In genomic region chr14:67815573-67816235, GRCh38 we compare ENCODE assay signal across 8 cellular contexts. TPM values are rescaled to one million over a fixed set of nuclear protein-coding genes. Genes with fewer than 3 reads are reported as not detected.
DNase-seq lines count a peak whose midpoint lies in the region; ATAC-seq, FAIRE-seq and TF ChIP-seq lines count a peak whose summit lies in the region.

No MANE protein-coding gene starts in this region.

- H2AK5ac ChIP-seq in H1 (ENCODE audit: low read depth, low read length) = no peak overlapping the region

- TF ChIP-seq CTCF in Panc1 (IDR thresholded peaks at IDR 0.05) (no peak), H1 (IDR thresholded peaks at IDR 0.05; ENCODE audit: control extremely low read depth in 1 of 3, insufficient read depth in 1 of 3, low read depth in 1 of 3, low read length in 3 of 3) (no peak)

- no peak overlapping the region; the same call in 1 of the 2 replicates for H2BK5ac ChIP-seq in H1 (ENCODE audit: low read depth, low read length)

- no peak overlapping the region for H2BK20ac ChIP-seq in H1 (ENCODE audit: low read length)

- 10% methylated on average over 15 of the region's 15 CpGs; no CpG with 5 or more reads in 1 of the 2 experiments for WGBS in H1 (ENCODE audit: extremely low coverage in 1 of 2, insufficient coverage in 1 of 2, insufficient read length in 1 of 2, insufficient replicate concordance in 2 of 2, low coverage in 1 of 2, low lambda C conversion rate in 2 of 2, missing lambda C conversion rate in 1 of 2), 2 experiments

- no peak overlapping the region for H3K14ac ChIP-seq in H1 (ENCODE audit: insufficient read length)

- peak in 1 of 2 experiments; percentile 34; a peak in 1 of 3 replicates for TF ChIP-seq POLR2A in H1 (IDR thresholded peaks at IDR 0.05; ENCODE audit: control extremely low read depth in 1 of 2, low read depth in 2 of 2, low read length in 2 of 2)

- H3K27me3 ChIP-seq in Panc1 (ENCODE audit: control insufficient read depth, insufficient read depth, low read length) = no peaks in the 10 kb centered on the region
- H3K27me3 ChIP-seq in H1 (replicated peaks in 1 of 4; ENCODE audit: control insufficient read depth in 3 of 4, extremely low read depth in 1 of 4, insufficient read depth in 3 of 4, low read length in 3 of 4) = no peaks in the 10 kb centered on the region

- CTCF ChIA-PET in Panc1 (lab: Charles Lee) (no interaction called here), H1 (lab: Charles Lee; ENCODE audit: partially characterized antibody) (interaction anchor here (0.7 kb wide), 1 partner anchor 12 kb away, joined by 3 read pairs; no protein-coding TSS in a partner anchor)

- ATAC-seq in Panc1 (no peak), GM19467 (IDR thresholded peaks at IDR 0.05; ENCODE audit: unreplicated experiment) (no peak), HG02798 (IDR thresholded peaks at IDR 0.05; ENCODE audit: poor library complexity, unreplicated experiment) (no peak)
- no peak for ATAC-seq in natural killer cell treated with Interleukin-12 subunit alpha and Interleukin-12 subunit beta and Interleukin-15 and Interleukin-18, amount 100 ng/mL, for 72 hours

- H2BK15ac ChIP-seq in H1 (ENCODE audit: low read length) = no peak overlapping the region

- peak overlapping the region; percentile 85 to 96 for H3K4me2 ChIP-seq in H1 (ENCODE audit: insufficient read depth in 1 of 2, low read depth in 2 of 2, low read length in 2 of 2)

- peak overlapping the region; percentile 83 to 99 for H3K27ac Mint-ChIP-seq in natural killer cell treated with Interleukin-12 subunit alpha and Interleukin-12 subunit beta and Interleukin-15 and Interleukin-18, amount 100 ng/mL, for 72 hours

- H3K4me3 ChIP-seq in Panc1 (ENCODE audit: low read depth in 2 of 2, low read length in 2 of 2) (peak overlapping the region; percentile 91 to 93), H1 (ENCODE audit: extremely low read depth in 1 of 4, insufficient read depth in 2 of 4, low read depth in 3 of 4, low read length in 4 of 4) (peak overlapping the region; percentile 80 to 90 (median 88))

- H4K91ac ChIP-seq in H1 (replicated peaks; ENCODE audit: insufficient read length, low read length) = no peak overlapping the region

- intact Hi-C loops in Panc1 (cut with micrococcal nuclease; ENCODE audit: unreplicated experiment) = no loop called here

- peaks cover 35 to 37% of the 10 kb centered on the region in 2 donors for H3K4me1 Mint-ChIP-seq in natural killer cell treated with Interleukin-12 subunit alpha and Interleukin-12 subunit beta and Interleukin-15 and Interleukin-18, amount 100 ng/mL, for 72 hours (ENCODE audit: low read depth in 2 of 2)

- no peak overlapping the region for H4K8ac ChIP-seq in H1 (ENCODE audit: extremely low read depth, insufficient read depth, low read length)

- peak overlapping the region in 3 of 4 experiments; percentile 80 to 94 (median 83); a peak in 6 of 7 replicates for H3K9ac ChIP-seq in H1 (replicated peaks in 1 of 4; ENCODE audit: extremely low read depth in 1 of 4, low read depth in 3 of 4, low read length in 3 of 4)

- H4K5ac ChIP-seq in H1 (ENCODE audit: insufficient read length, low read depth, low read length) = no peak overlapping the region

- in situ Hi-C loops in Panc1 (cut with HindIII; ENCODE audit: low pct_unique_long_range_greater_than_20kb, low sequenced_read_pairs) = no loop called here

- peaks cover 7% of the 10 kb centered on the region; the same call in 1 of the 2 replicates for H3K23me2 ChIP-seq in H1 (ENCODE audit: low read depth, low read length)

- H3K9me3 ChIP-seq in Panc1 (ENCODE audit: control insufficient read depth, insufficient read depth, low read depth, low read length) = no peaks in the 10 kb centered on the region
- H3K9me3 ChIP-seq in H1 (ENCODE audit: insufficient read depth in 2 of 2, low read depth in 1 of 2, low read length in 1 of 2) = no peaks in the 10 kb centered on the region

- FAIRE-seq in H1 (lab: Jason Lieb, UNC) = no peak

- TF ChIP-seq RAD21 in H1 (IDR thresholded peaks at IDR 0.05 in 1 of 2, conservative IDR thresholded peaks at IDR 0.05 in 1 of 2; ENCODE audit: low read depth in 2 of 2, low read length in 2 of 2) = no peak

- H3K4ac ChIP-seq in H1 (replicated peaks; ENCODE audit: insufficient read length, low read depth, low read length) = no peak overlapping the region

- H3K56ac ChIP-seq in H1 (replicated peaks; ENCODE audit: insufficient read length, low read depth, low read length) = no peak overlapping the region

- no peaks in the 10 kb centered on the region for H3K79me1 ChIP-seq in H1 (ENCODE audit: low read depth, low read length)

- H3K4me3 Mint-ChIP-seq in natural killer cell treated with Interleukin-12 subunit alpha and Interleukin-12 subunit beta and Interleukin-15 and Interleukin-18, amount 100 ng/mL, for 72 hours = peak overlapping the region; percentile 90

- no peak overlapping the region for H2BK120ac ChIP-seq in H1 (replicated peaks; ENCODE audit: low read depth, low read length)

- no peaks in the 10 kb centered on the region for H3K27me3 Mint-ChIP-seq in natural killer cell treated with Interleukin-12 subunit alpha and Interleukin-12 subunit beta and Interleukin-15 and Interleukin-18, amount 100 ng/mL, for 72 hours

- H3K36me3 ChIP-seq in Panc1 (ENCODE audit: control insufficient read depth, insufficient read depth, low read length) (peaks cover 9% of the 10 kb centered on the region), H1 (ENCODE audit: control insufficient read depth in 2 of 4, insufficient read depth in 4 of 4, low read length in 3 of 4) (peaks cover 0 to 16% (median 4%) of the 10 kb centered on the region in 4 experiments; a peak in 6 of 8 replicates)

- H3K4me1 ChIP-seq in Panc1 (ENCODE audit: control insufficient read depth, insufficient read depth, low read length) (peaks cover 7% of the 10 kb centered on the region; the same call in 1 of the 2 replicates), H1 (replicated peaks in 1 of 4; ENCODE audit: control insufficient read depth in 3 of 4, insufficient read depth in 4 of 4, low read length in 3 of 4) (peaks cover 0 to 12% (median 3%) of the 10 kb centered on the region in 4 experiments; a peak in 5 of 7 replicates)

- peak; percentile 27 for DNase-seq in DMS53 (lab: John Stamatoyannopoulos, UW)
- no peak for DNase-seq in DMS53 treated with DMSO at 0.1 percent for 48 hours (lab: John Stamatoyannopoulos, UW; ENCODE audit: unreplicated experiment)
- no peak for DNase-seq in Panc1 (ENCODE audit: low read depth, low spot score)
- DNase-seq in H1 (ENCODE audit: low read depth in 1 of 2, low spot score in 2 of 2) = no peak
- no peak for DNase-seq in natural killer cell treated with Interleukin-12 subunit alpha and Interleukin-12 subunit beta and Interleukin-15 and Interleukin-18, amount 100 ng/mL, for 72 hours (ENCODE audit: low spot score)
- no peak for DNase-seq in hippocampal formation (lab: John Stamatoyannopoulos, UW)

- peaks cover 1% of the 10 kb centered on the region for H3K36me3 Mint-ChIP-seq in natural killer cell treated with Interleukin-12 subunit alpha and Interleukin-12 subunit beta and Interleukin-15 and Interleukin-18, amount 100 ng/mL, for 72 hours

- H3K23ac ChIP-seq in H1 (ENCODE audit: insufficient read length) = no peak overlapping the region

- no peak overlapping the region; the same call in 1 of the 2 replicates for H2BK12ac ChIP-seq in H1 (ENCODE audit: low read depth, low read length)

- peaks cover 0 to 26% of the 10 kb centered on the region in 2 experiments; a peak in 3 of 4 replicates for H3K79me2 ChIP-seq in H1 (ENCODE audit: control insufficient read depth in 1 of 2, insufficient read depth in 2 of 2, low read length in 2 of 2)

- peak overlapping the region; percentile 88 for H3K27ac ChIP-seq in Panc1 (ENCODE audit: low read length)
- H3K27ac ChIP-seq in H1 (ENCODE audit: low read depth, low read length) = peak overlapping the region; percentile 78

- no peaks in the 10 kb centered on the region for H3K9me3 Mint-ChIP-seq in natural killer cell treated with Interleukin-12 subunit alpha and Interleukin-12 subunit beta and Interleukin-15 and Interleukin-18, amount 100 ng/mL, for 72 hours

- TF ChIP-seq EP300 in H1 (IDR thresholded peaks at IDR 0.05; ENCODE audit: borderline replicate concordance in 1 of 2, low read depth in 2 of 2, low read length in 2 of 2) = no peak

- peak overlapping the region; percentile 5; the same call in 1 of the 2 replicates for H3K18ac ChIP-seq in H1 (ENCODE audit: extremely low read depth, low read length)

- POLR2A ChIA-PET in Panc1 (lab: Charles Lee) = interaction anchor here (0.6 kb wide), 1 partner anchor 90 kb away, joined by 3 read pairs; no protein-coding TSS in a partner anchor
- POLR2A ChIA-PET in H1 (lab: Charles Lee; ENCODE audit: partially characterized antibody) = interaction anchor here (0.8 to 1.1 kb wide), 3 partner anchors 16 to 120 kb away, joined by 3 to 7 read pairs (median 4); partner anchors contain the start of gene RDH11

- peak overlapping the region; percentile 87 for H2AFZ ChIP-seq in H1 (ENCODE audit: low read length)

- no peaks in the 10 kb centered on the region for H4K20me1 ChIP-seq in H1 (replicated peaks in 1 of 2; ENCODE audit: control insufficient read depth in 1 of 2, insufficient read depth in 2 of 2, low read length in 2 of 2)

- no TSS peak for BruUV-seq in Panc1 (replicated peaks; lab: Mats Ljungman, UMichigan)

RNA-seq across cellular contexts. Expression of gene ZFYVE26, which starts 0.7 kb away (rescaled TPM):
- total RNA-seq in Panc1 (2021; ENCODE audit: unreplicated experiment) = 17.3 TPM
- 5.7 TPM for polyA plus RNA-seq in Panc1 (2012; ENCODE audit: insufficient read length)
- total RNA-seq in H1 (2021; fragmentation: NEBNext Ultra II Directional; extraction: Animal tissue kit (Norgen Biotek cat#: 25700)) = 23.3 and 26.5 TPM in 2 replicates
- polyA plus RNA-seq in H1 (2011; rRNA removed) = 12.6 and 13.0 TPM in 2 replicates
- polyA plus RNA-seq in H1 (2011; cell fraction: cytosol; rRNA removed) = 12.1 TPM
- polyA plus RNA-seq in H1 (2011; cell fraction: nucleus; rRNA removed) = 33.8 TPM
- polyA plus RNA-seq in H1 (2012, experiment 1 of 2) = 11.3 to 20.2 TPM (median 13.9 TPM) in 4 replicates
- 3.4 TPM for polyA plus RNA-seq in H1 (2012, experiment 2 of 2)
- 8.0 TPM for polyA plus RNA-seq in H1 (2013, experiment 1 of 2)
- polyA plus RNA-seq in H1 (2013, experiment 2 of 2) = 10.2 TPM
- 61.4 and 82.1 TPM in 2 replicates for polyA minus RNA-seq in H1 (2011; rRNA and poly(A)+ RNA removed)
- 19.2 TPM for polyA minus RNA-seq in H1 (2011; cell fraction: cytosol; rRNA and poly(A)+ RNA removed)
- polyA minus RNA-seq in H1 (2011; cell fraction: nucleus; rRNA and poly(A)+ RNA removed) = 76.6 TPM
- total RNA-seq in natural killer cell treated with Interleukin-12 subunit alpha and Interleukin-12 subunit beta and Interleukin-15 and Interleukin-18, amount 100 ng/mL, for 72 hours = 10 to 100 TPM; 25.4 to 38.0 TPM

RNA-seq across cellular contexts. Expression of gene RAD51B, which starts 3.9 kb away (rescaled TPM):
- 8.5 TPM for total RNA-seq in Panc1 (2021; ENCODE audit: unreplicated experiment)
- polyA plus RNA-seq in Panc1 (2012; ENCODE audit: insufficient read length) = 3.5 TPM
- total RNA-seq in H1 (2021; fragmentation: NEBNext Ultra II Directional; extraction: Animal tissue kit (Norgen Biotek cat#: 25700)) = 11.0 and 14.9 TPM in 2 replicates
- polyA plus RNA-seq in H1 (2011; rRNA removed) = 3.9 and 4.3 TPM in 2 replicates
- 3.9 TPM for polyA plus RNA-seq in H1 (2011; cell fraction: cytosol; rRNA removed)
- 5.0 TPM for polyA plus RNA-seq in H1 (2011; cell fraction: nucleus; rRNA removed)
- 2.6 to 5.6 TPM (median 4.1 TPM) in 4 replicates for polyA plus RNA-seq in H1 (2012, experiment 1 of 2)
- 0.98 TPM for polyA plus RNA-seq in H1 (2012, experiment 2 of 2)
- 4.2 TPM for polyA plus RNA-seq in H1 (2013, experiment 1 of 2)
- 6.0 TPM for polyA plus RNA-seq in H1 (2013, experiment 2 of 2)
- 49.5 and 69.9 TPM in 2 replicates for polyA minus RNA-seq in H1 (2011; rRNA and poly(A)+ RNA removed)
- 9.0 TPM for polyA minus RNA-seq in H1 (2011; cell fraction: cytosol; rRNA and poly(A)+ RNA removed)
- 119 TPM for polyA minus RNA-seq in H1 (2011; cell fraction: nucleus; rRNA and poly(A)+ RNA removed)
- total RNA-seq in natural killer cell treated with Interleukin-12 subunit alpha and Interleukin-12 subunit beta and Interleukin-15 and Interleukin-18, amount 100 ng/mL, for 72 hours = 10 to 100 TPM; 31.1 to 67.3 TPM
